ENCODE assay signal across 9 cellular contexts in the genomic region with DNA sequence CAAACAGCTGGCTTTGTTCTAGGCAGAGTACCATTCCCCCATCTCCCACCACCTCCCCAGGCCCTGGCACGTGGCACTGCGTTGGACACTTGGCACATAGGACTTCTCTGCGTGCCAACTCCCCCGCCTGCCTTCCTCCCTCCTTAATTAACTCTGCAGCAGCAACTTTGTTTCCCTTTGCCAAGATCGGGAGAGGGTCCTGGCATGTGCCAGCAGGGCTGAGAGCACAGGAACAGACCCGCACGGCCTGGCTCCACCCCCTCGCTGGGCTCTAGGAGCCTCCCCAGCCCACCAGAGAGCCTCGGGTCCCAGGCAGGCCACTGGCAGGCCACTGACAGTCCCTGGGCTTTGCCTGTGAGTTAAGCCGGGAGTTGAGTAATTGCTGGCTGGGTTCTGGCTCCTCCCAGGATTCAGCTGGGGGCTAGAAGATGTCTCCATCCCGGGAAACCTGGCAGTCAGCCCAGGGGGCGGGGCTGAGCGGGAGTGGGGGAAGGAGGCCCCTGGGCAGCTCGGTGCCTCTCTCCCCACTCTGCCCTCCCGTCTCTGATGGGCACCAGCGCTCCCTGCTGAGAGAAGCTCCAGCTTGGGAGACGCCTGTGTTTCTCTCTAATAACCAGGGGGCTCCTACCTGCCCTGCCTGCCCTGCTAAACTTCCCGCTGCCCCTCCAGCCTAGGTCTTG.
A peak's percentile ranks its signal among the peaks of the same experiment; 100 is the strongest.
DNase-seq lines count a peak whose midpoint lies in the region; ATAC-seq and TF ChIP-seq lines count a peak whose summit lies in the region.
"Had no signal": no experiment of that assay in that cellular context is flagged by ENCODE, and none has a peak within 500 bp of the region (broad histone marks: within the 10 kb centered on the region; RNA-seq: fewer than 3 reads in every experiment).

No MANE protein-coding gene starts in this region.

- H3T11ph ChIP-seq in H9 (ENCODE audit: low read length) = no peak overlapping the region

- no peak overlapping the region for H2AK5ac ChIP-seq in H9 (ENCODE audit: insufficient read length, low read length)

- in situ Hi-C loops in transverse colon (cut with MboI; ENCODE audit: low pct_ligation_motif_present in 1 of 4, low pct_unique_long_range_greater_than_20kb in 1 of 4, low sequenced_read_pairs in 3 of 4) = no loop called here

- no peak overlapping the region for H3K18ac ChIP-seq in H9 (ENCODE audit: insufficient read length, low read depth, low read length)

- H3K9me3 Mint-ChIP-seq in H9 = peaks cover 31 to 32% of the 10 kb centered on the region in 2 experiments
- peaks cover 16% of the 10 kb centered on the region for H3K9me3 Mint-ChIP-seq in T-helper 2 cell treated with Interferon-gamma antibody and Interleukin-4, amounts not matched to agents 5 μg/mL and 100 μg/mL, for 36 hours

- H4K8ac ChIP-seq in H9 (replicated peaks; ENCODE audit: insufficient read length, low read depth, low read length) = no peak overlapping the region

- no peak overlapping the region for H2BK15ac ChIP-seq in H9 (ENCODE audit: low read depth, low read length)

- no peaks in the 10 kb centered on the region for H3K36me3 ChIP-seq in transverse colon

- H4K20me1 ChIP-seq in H9 (ENCODE audit: control insufficient read depth, insufficient read depth, insufficient read length) = no peaks in the 10 kb centered on the region

- H3K4me1 ChIP-seq in H9 (ENCODE audit: insufficient read depth, low read length) = no peaks in the 10 kb centered on the region
- H3K4me1 ChIP-seq in transverse colon = peaks cover 10 to 37% (median 18%) of the 10 kb centered on the region in 4 donors

- no peak overlapping the region for H3K4me3 Mint-ChIP-seq in H9
- H3K4me3 Mint-ChIP-seq in T-helper 2 cell treated with Interferon-gamma antibody and Interleukin-4, amounts not matched to agents 5 μg/mL and 100 μg/mL, for 36 hours = no peak overlapping the region
- H3K4me3 Mint-ChIP-seq: stimulated activated naive CD8-positive, alpha-beta T cell treated with anti-CD3 and anti-CD28 coated beads, Interleukin-15, amount 100 ng/mL, for 72 hours had no signal

- TF ChIP-seq EP300 in transverse colon (IDR thresholded peaks at IDR 0.05; ENCODE audit: low read depth) = no peak

- H3K27me3 ChIP-seq in H9 (ENCODE audit: insufficient read depth, low read length) (peaks cover 10% of the 10 kb centered on the region; the same call in 1 of the 2 replicates), transverse colon (peaks cover 35% of the 10 kb centered on the region)

- peaks cover 76% of the 10 kb centered on the region for H3K27me3 Mint-ChIP-seq in H9 (ENCODE audit: low read depth)
- H3K27me3 Mint-ChIP-seq in T-helper 2 cell treated with Interferon-gamma antibody and Interleukin-4, amounts not matched to agents 5 μg/mL and 100 μg/mL, for 36 hours (ENCODE audit: low read depth) = peaks cover 39% of the 10 kb centered on the region
- H3K27me3 Mint-ChIP-seq: stimulated activated naive CD8-positive, alpha-beta T cell treated with anti-CD3 and anti-CD28 coated beads, Interleukin-15, amount 100 ng/mL, for 72 hours had no signal

- no peak overlapping the region for H3K14ac ChIP-seq in H9 (ENCODE audit: insufficient read depth, low read length)

- peak; percentile 83 for DNase-seq in H9
- DNase-seq in NCI-H446 (lab: John Stamatoyannopoulos, UW) = peak; percentile 84 to 98
- peak; percentile 79 for DNase-seq in cerebellum (ENCODE audit: low spot score)
- DNase-seq in left lobe of liver (ENCODE audit: low spot score) = peak; percentile 61
- DNase-seq in transverse colon = peak; percentile 78
- no peak for DNase-seq in T-helper 2 cell treated with Interferon-gamma antibody and Interleukin-4, amounts not matched to agents 5 μg/mL and 100 μg/mL, for 36 hours (ENCODE audit: low spot score)

- no peak overlapping the region for H3K56ac ChIP-seq in H9 (ENCODE audit: insufficient read length, low read depth, low read length)

- no peaks in the 10 kb centered on the region for H3K23me2 ChIP-seq in H9 (ENCODE audit: insufficient read length, low read depth, low read length, poor library complexity, severe bottlenecking)

- H3K4ac ChIP-seq in H9 (ENCODE audit: low read depth, low read length) = no peak overlapping the region

- no peak overlapping the region for H3K23ac ChIP-seq in H9 (ENCODE audit: insufficient read length, low read depth, low read length)

- no peak overlapping the region for H2BK20ac ChIP-seq in H9 (ENCODE audit: low read depth, low read length, poor library complexity, severe bottlenecking)

- no peak for TF ChIP-seq POLR2A in transverse colon (IDR thresholded peaks at IDR 0.05)

- no peak overlapping the region for H3K9ac ChIP-seq in H9 (ENCODE audit: extremely low read depth, insufficient read length, low read length)

- H3K4me2 ChIP-seq in H9 (ENCODE audit: insufficient read depth, insufficient read length, low read length) = no peak overlapping the region

- TF ChIP-seq CTCF in H9 (conservative IDR thresholded peaks at IDR 0.05) (no peak), transverse colon (IDR thresholded peaks at IDR 0.05) (no peak)

- no peak overlapping the region for H2AFZ ChIP-seq in H9 (ENCODE audit: low read length)

- H4K91ac ChIP-seq in H9 (ENCODE audit: insufficient read length, low read depth, low read length) = no peak overlapping the region

- H4K5ac ChIP-seq in H9 (ENCODE audit: insufficient read length, low read depth, low read length) = no peak overlapping the region

- H3K36me3 Mint-ChIP-seq in H9 (ENCODE audit: insufficient read depth in 1 of 3, low read depth in 3 of 3) = peaks cover 9 to 22% (median 21%) of the 10 kb centered on the region in 3 experiments; a peak in 6 of 7 replicates
- peaks cover 3% of the 10 kb centered on the region for H3K36me3 Mint-ChIP-seq in T-helper 2 cell treated with Interferon-gamma antibody and Interleukin-4, amounts not matched to agents 5 μg/mL and 100 μg/mL, for 36 hours (ENCODE audit: low read depth)

- H3K27ac ChIP-seq in H9 (ENCODE audit: insufficient read length, low read depth, low read length) (no peak overlapping the region), transverse colon (peak overlapping the region; percentile 65 to 88 (median 82))

- ATAC-seq in left lobe of liver (peak; percentile 41), HG03571 (IDR thresholded peaks at IDR 0.05; ENCODE audit: unreplicated experiment) (no peak), GM19467 (IDR thresholded peaks at IDR 0.05; ENCODE audit: unreplicated experiment) (no peak)
- ATAC-seq: stimulated activated naive CD8-positive, alpha-beta T cell treated with anti-CD3 and anti-CD28 coated beads, Interleukin-15, amount 100 ng/mL, for 72 hours had no signal

- WGBS in H9 (ENCODE audit: extremely low coverage, insufficient read length, low lambda C conversion rate) = no CpG with 5 or more reads among the region's 18 CpGs
- 21% methylated on average over 15 of the region's 18 CpGs; no CpG with 5 or more reads in 1 of the 2 donors for WGBS in transverse colon (ENCODE audit: low coverage in 1 of 2), 2 donors

- H2BK120ac ChIP-seq in H9 (ENCODE audit: low read depth, low read length, poor library complexity, severe bottlenecking) = no peak overlapping the region

- H3K79me2 ChIP-seq in H9 (ENCODE audit: insufficient read depth, low read length) = no peaks in the 10 kb centered on the region

- no peak overlapping the region for H2BK12ac ChIP-seq in H9 (ENCODE audit: insufficient read length, low read depth, low read length)

- intact Hi-C loops in transverse colon (cut with DNase I; ENCODE audit: low total_unique reads) = loop anchor here (5.0 kb wide), 1 partner anchor 592 kb away; the partner anchor contains the start of gene SEC14L1

- H3K9me3 ChIP-seq in H9 (ENCODE audit: control insufficient read depth, low read depth, low read length) (no peaks in the 10 kb centered on the region), transverse colon (peaks cover 0 to 4% of the 10 kb centered on the region in 2 donors)

- H3K79me1 ChIP-seq in H9 (ENCODE audit: insufficient read depth, low read depth, low read length, poor library complexity, severe bottlenecking) = no peaks in the 10 kb centered on the region

- H3K4me1 Mint-ChIP-seq in H9 = peaks cover 36 to 49% of the 10 kb centered on the region in 2 experiments
- no peaks in the 10 kb centered on the region for H3K4me1 Mint-ChIP-seq in T-helper 2 cell treated with Interferon-gamma antibody and Interleukin-4, amounts not matched to agents 5 μg/mL and 100 μg/mL, for 36 hours (ENCODE audit: low read depth)
- H3K4me1 Mint-ChIP-seq: stimulated activated naive CD8-positive, alpha-beta T cell treated with anti-CD3 and anti-CD28 coated beads, Interleukin-15, amount 100 ng/mL, for 72 hours had no signal

- H3K4me3 ChIP-seq in transverse colon = no peak overlapping the region

- H3K27ac Mint-ChIP-seq in H9 = no peak overlapping the region
- no peak overlapping the region for H3K27ac Mint-ChIP-seq in T-helper 2 cell treated with Interferon-gamma antibody and Interleukin-4, amounts not matched to agents 5 μg/mL and 100 μg/mL, for 36 hours
- H3K27ac Mint-ChIP-seq: stimulated activated naive CD8-positive, alpha-beta T cell treated with anti-CD3 and anti-CD28 coated beads, Interleukin-15, amount 100 ng/mL, for 72 hours had no signal

- no peak overlapping the region for H2BK5ac ChIP-seq in H9 (ENCODE audit: insufficient read length, low read length)
